ENCODE assay signal across 11 cellular contexts in genomic region chr2:63195310-63195709, GRCh38.
"Had no signal": no experiment of that assay in that cellular context is flagged by ENCODE, and none has a peak within 500 bp of the region (broad histone marks: within the 10 kb centered on the region; RNA-seq: fewer than 3 reads in every experiment).

No MANE protein-coding gene starts in this region.

- H3K27ac ChIP-seq: GM23248 had no signal

- DNase-seq: GM23248, GOT3, H7, H9, HCEC 1CT, HFFc6 had no signal

- H3K4me2 ChIP-seq: GM23338 had no signal

- H3K9me3 ChIP-seq: HAP-1 had no signal

- H2AFZ ChIP-seq: GM23248, GM23338 had no signal

- ATAC-seq: GM23338, HCT116 had no signal

- H3K36me3 ChIP-seq: HAP-1 had no signal

- H3K9ac ChIP-seq: GM23248 had no signal

- FAIRE-seq: H1, H54 had no signal

- H3K4me3 ChIP-seq: GM23248, GM23338, HAP-1 had no signal
